ENCODE assay signal across 1 cellular context in genomic region chr13:114283581-114283980, GRCh38.
A peak's percentile ranks its signal among the peaks of the same experiment; 100 is the strongest.
TF ChIP-seq lines count a peak whose summit lies in the region.

No MANE protein-coding gene starts in this region.

TF ChIP-seq in K562, 482 proteins besides CTCF, POLR2A, EP300 and RAD21:
- TF ChIP-seq DPF2 (IDR thresholded peaks at IDR 0.05) (peak; percentile 46; the same call in 1 of the 2 replicates), ZNF444 (CRISPR knock-in tag; IDR thresholded peaks at IDR 0.05) (no peak), PKNOX1 (IDR thresholded peaks at IDR 0.05) (peak; percentile 51), SFPQ (IDR thresholded peaks at IDR 0.05; ENCODE audit: low read depth, low read length) (no peak), RCOR1 (IDR thresholded peaks at IDR 0.05; ENCODE audit: borderline replicate concordance in 1 of 2, low read depth in 2 of 2, low read length in 2 of 2) (peak in 1 of 2 experiments; percentile 34; a peak in 1 of 4 replicates), ARHGAP35 (IDR thresholded peaks at IDR 0.05; ENCODE audit: partially characterized antibody) (peak; percentile 20), ID3 (CRISPR knock-in tag; IDR thresholded peaks at IDR 0.05) (no peak), ID3 (tag; IDR thresholded peaks at IDR 0.05) (0 out of 2 replicates have a peak, but pooled peaks have one; percentile 42), FOXK2 (conservative IDR thresholded peaks at IDR 0.05 in 1 of 2, IDR thresholded peaks at IDR 0.05 in 1 of 2; ENCODE audit: low read depth in 2 of 2) (peak in 1 of 2 experiments; percentile 20; a peak in 1 of 4 replicates), LEF1 (IDR thresholded peaks at IDR 0.05) (peak; percentile 61; the same call in 1 of the 2 replicates), CTBP1 (IDR thresholded peaks at IDR 0.05; ENCODE audit: borderline replicate concordance) (peak; percentile 28; the same call in 1 of the 2 replicates), ARID1B (IDR thresholded peaks at IDR 0.05) (0 out of 2 replicates have a peak, but pooled peaks have one; percentile 14), ZBTB5 (IDR thresholded peaks at IDR 0.05) (no peak), HDAC1 (IDR thresholded peaks at IDR 0.05) (peak in 1 of 2 experiments; percentile 52; a peak in 2 of 4 replicates), ZNF785 (CRISPR knock-in tag; IDR thresholded peaks at IDR 0.05) (no peak), MEIS2 (IDR thresholded peaks at IDR 0.05; ENCODE audit: partially characterized antibody) (peak; percentile 45), MNT (conservative IDR thresholded peaks at IDR 0.05) (peak; percentile 56 to 78), EHMT2 (IDR thresholded peaks at IDR 0.05) (0 out of 2 replicates have a peak, but pooled peaks have one; percentile 28)
